In the genomic region with DNA sequence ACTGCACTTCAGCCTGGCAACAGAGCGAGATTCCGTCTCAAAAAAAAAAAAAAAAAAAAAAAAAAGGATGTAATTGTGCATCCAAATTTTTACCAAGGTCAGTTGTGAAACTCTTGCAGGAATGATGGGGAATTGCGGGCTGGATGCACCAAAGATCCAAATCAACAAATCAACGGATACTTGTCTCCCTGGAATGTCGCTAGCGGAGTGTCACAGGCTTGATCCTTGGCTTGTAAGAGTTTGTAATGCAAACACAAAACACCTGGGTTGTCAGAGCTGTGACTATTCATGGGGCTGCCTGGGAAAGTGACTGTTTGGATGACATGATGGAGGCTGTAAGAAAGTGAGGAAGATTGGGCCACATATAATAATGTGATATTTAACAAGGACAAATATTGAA, we compare ENCODE assay signal across 25 cellular contexts. TPM values are rescaled to one million over a fixed set of nuclear protein-coding genes. Genes with fewer than 3 reads are reported as not detected.
"Had no signal": no experiment of that assay in that cellular context is flagged by ENCODE, and none has a peak within 500 bp of the region (broad histone marks: within the 10 kb centered on the region; RNA-seq: fewer than 3 reads in every experiment).

No MANE protein-coding gene starts in this region.

- H3K9me3 ChIP-seq: MG63 had no signal

- DNase-seq: activated CD4-positive, alpha-beta memory T cell treated with anti-CD3 and anti-CD28 coated beads for 36 hours; activated CD4-positive, alpha-beta T cell treated with anti-CD3 and anti-CD28 coated beads, Interleukin-2, amount 10 ng/mL, durations not matched to agents 7 days and 5 days; activated CD4-positive, CD25-positive, alpha-beta regulatory T cell; activated CD8-positive, alpha-beta memory T cell treated with anti-CD3 and anti-CD28 coated beads for 24 hours; activated gamma-delta T cell; activated naive CD4-positive, alpha-beta T cell treated with anti-CD3 and anti-CD28 coated beads for 36 hours; activated T-cell treated with anti-CD3 and anti-CD28 coated beads for 4 hours; activated T-cell treated with anti-CD3 and anti-CD28 coated beads, Interleukin-2, amount 50 U/mL, for 48 hours; amygdala; MG63; MV-4-11; NCI-H1092 treated with DMSO at 0.1 percent for 48 hours; NCI-H1417 treated with DMSO at 0.1 percent for 48 hours; NCI-H1694 treated with DMSO at 0.1 percent for 48 hours; NCI-H2029 treated with DMSO at 0.1 percent for 48 hours; NCI-H446; NCI-H524; T-cell; T-helper 2 cell; T1000 had no signal

- H3K27ac Mint-ChIP-seq: activated CD4-positive, alpha-beta memory T cell treated with anti-CD3 and anti-CD28 coated beads for 36 hours; activated CD4-positive, alpha-beta T cell treated with anti-CD3 and anti-CD28 coated beads, Interleukin-2, amount 10 ng/mL, durations not matched to agents 7 days and 5 days; activated naive CD4-positive, alpha-beta T cell treated with anti-CD3 and anti-CD28 coated beads for 36 hours; activated naive CD8-positive, alpha-beta T cell; activated T-helper 17 cell treated with anti-CD3 and anti-CD28 coated beads, Interleukin-2, amount 50 U/mL, for 72 hours; brain had no signal

- H3K4me1 Mint-ChIP-seq: brain had no signal

- H3K27ac ChIP-seq: SK-N-MC had no signal

- H3K4me3 ChIP-seq: MG63, SK-N-MC had no signal

- H3K9me3 Mint-ChIP-seq: activated CD4-positive, alpha-beta memory T cell treated with anti-CD3 and anti-CD28 coated beads for 36 hours; activated CD4-positive, alpha-beta T cell treated with anti-CD3 and anti-CD28 coated beads, Interleukin-2, amount 10 ng/mL, durations not matched to agents 7 days and 5 days; activated naive CD4-positive, alpha-beta T cell treated with anti-CD3 and anti-CD28 coated beads for 36 hours; activated T-helper 17 cell treated with anti-CD3 and anti-CD28 coated beads, Interleukin-2, amount 50 U/mL, for 72 hours; central memory CD8-positive, alpha-beta T cell; T-cell had no signal

- H3K4me3 Mint-ChIP-seq: activated CD4-positive, alpha-beta memory T cell treated with anti-CD3 and anti-CD28 coated beads for 36 hours; activated CD4-positive, alpha-beta T cell treated with anti-CD3 and anti-CD28 coated beads, Interleukin-2, amount 10 ng/mL, durations not matched to agents 7 days and 5 days; activated naive CD4-positive, alpha-beta T cell treated with anti-CD3 and anti-CD28 coated beads for 36 hours; activated naive CD8-positive, alpha-beta T cell; activated T-helper 17 cell treated with anti-CD3 and anti-CD28 coated beads, Interleukin-2, amount 50 U/mL, for 72 hours; central memory CD8-positive, alpha-beta T cell; T-cell had no signal

- H3K36me3 Mint-ChIP-seq: activated CD4-positive, alpha-beta memory T cell treated with anti-CD3 and anti-CD28 coated beads for 36 hours; brain; T-cell had no signal

- ATAC-seq: activated T-helper 17 cell treated with anti-CD3 and anti-CD28 coated beads, Interleukin-2, amount 50 U/mL, for 72 hours; T-cell had no signal

- H3K36me3 ChIP-seq: MG63 had no signal

RNA-seq across cellular contexts. Expression of gene ANGPTL4, which starts 25.1 kb away (rescaled TPM):
- total RNA-seq: activated CD4-positive, alpha-beta T cell treated with anti-CD3 and anti-CD28 coated beads, Interleukin-2, amount 10 ng/mL, durations not matched to agents 7 days and 5 days; activated naive CD4-positive, alpha-beta T cell treated with anti-CD3 and anti-CD28 coated beads for 36 hours had no signal
